In the genomic region with DNA sequence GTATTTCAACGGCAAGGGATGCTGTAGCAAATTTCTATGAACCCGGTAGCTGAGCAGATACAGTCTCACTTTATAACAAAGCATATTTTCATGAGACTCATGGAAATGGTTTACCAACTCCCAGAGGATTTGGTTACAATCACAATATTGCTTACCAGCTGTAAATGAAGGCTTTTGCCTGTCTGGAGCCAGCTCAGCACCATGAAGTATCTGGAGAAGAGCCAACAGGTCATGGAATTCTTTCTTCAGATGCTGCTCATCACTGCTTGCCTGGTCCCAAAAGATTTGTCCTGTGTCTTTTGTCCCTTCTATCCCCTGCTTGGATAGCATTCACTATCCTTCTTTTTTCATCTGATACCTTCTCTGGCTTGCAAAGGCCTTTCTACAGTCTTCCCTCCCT, we compare ENCODE assay signal across 20 cellular contexts.
A peak's percentile ranks its signal among the peaks of the same experiment; 100 is the strongest.
DNase-seq lines count a peak whose midpoint lies in the region; ATAC-seq and TF ChIP-seq lines count a peak whose summit lies in the region.
"Had no signal": no experiment of that assay in that cellular context is flagged by ENCODE, and none has a peak within 500 bp of the region (broad histone marks: within the 10 kb centered on the region; RNA-seq: fewer than 3 reads in every experiment).

No MANE protein-coding gene starts in this region.

- DNase-seq in D341Med (ENCODE audit: low spot score) (peak; percentile 45), LHCN-M2 (ENCODE audit: low read depth) (peak; percentile 84), esophagus muscularis mucosa (ENCODE audit: extremely low spot score) (peak; percentile 17), osteocyte (ENCODE audit: extremely low spot score, unreplicated experiment) (no peak), colonic mucosa (no peak), left lung (no peak)
- DNase-seq: CD8-positive, alpha-beta T cell; DMS153; GOT3; HCEC 1CT; MG63; NCI-H1417; NCI-H1694 treated with DMSO at 0.1 percent for 48 hours; NCI-H2081 treated with DMSO at 0.1 percent for 48 hours; NCI-H748 treated with DMSO at 0.1 percent for 48 hours had no signal

- peak overlapping the region; percentile 54 for H3K27ac Mint-ChIP-seq in osteocyte (ENCODE audit: unreplicated experiment)
- H3K27ac Mint-ChIP-seq: CD8-positive, alpha-beta T cell; IgD-negative memory B cell had no signal

- H3K9ac ChIP-seq in colonic mucosa (ENCODE audit: low read depth in 2 of 2, low read length in 2 of 2), result no peak overlapping the region
- H3K9ac ChIP-seq: BLaER1 treated with 17β-estradiol and CSF1 and Interleukin-3, amounts not matched to agents 10 nM and 100 nM had no signal

- no peaks in the 10 kb centered on the region for H3K27me3 ChIP-seq in esophagus muscularis mucosa
- H3K27me3 ChIP-seq in colonic mucosa, result no peaks in the 10 kb centered on the region
- no peaks in the 10 kb centered on the region for H3K27me3 ChIP-seq in left lung
- H3K27me3 ChIP-seq: BLaER1 treated with 17β-estradiol and CSF1 and Interleukin-3, amounts not matched to agents 10 nM and 100 nM; MG63; SJSA1 had no signal

- H3K9me3 ChIP-seq in esophagus muscularis mucosa, result peaks cover 0 to 6% (median 3%) of the 10 kb centered on the region in 4 donors
- no peaks in the 10 kb centered on the region for H3K9me3 ChIP-seq in colonic mucosa
- no peaks in the 10 kb centered on the region for H3K9me3 ChIP-seq in left lung
- H3K9me3 ChIP-seq: SJSA1 had no signal

- H3K36me3 Mint-ChIP-seq in osteocyte (ENCODE audit: unreplicated experiment), result peaks cover 2% of the 10 kb centered on the region
- H3K36me3 Mint-ChIP-seq: CD8-positive, alpha-beta T cell; IgD-negative memory B cell had no signal

- H3K9me3 Mint-ChIP-seq in osteocyte (ENCODE audit: unreplicated experiment), result peaks cover 11% of the 10 kb centered on the region

- H3K4me1 ChIP-seq in esophagus muscularis mucosa (peaks cover 0 to 12% (median 6%) of the 10 kb centered on the region in 4 donors), colonic mucosa (no peaks in the 10 kb centered on the region), left lung (peaks cover 0 to 8% of the 10 kb centered on the region in 2 donors)

- TF ChIP-seq POLR2A in esophagus muscularis mucosa (IDR thresholded peaks at IDR 0.05; ENCODE audit: low read depth), result no peak

- H3K27ac ChIP-seq in esophagus muscularis mucosa (replicated peaks in 1 of 4) (no peak overlapping the region), colonic mucosa (no peak overlapping the region), left lung (no peak overlapping the region)
- H3K27ac ChIP-seq: BLaER1 treated with 17β-estradiol and CSF1 and Interleukin-3, amounts not matched to agents 10 nM and 100 nM; SJSA1 had no signal

- H3K27me3 Mint-ChIP-seq in osteocyte (ENCODE audit: unreplicated experiment), result no peaks in the 10 kb centered on the region

- no peak overlapping the region for H3K4me3 Mint-ChIP-seq in osteocyte (ENCODE audit: unreplicated experiment)
- H3K4me3 Mint-ChIP-seq: CD8-positive, alpha-beta T cell; IgD-negative memory B cell had no signal

- peaks cover 52% of the 10 kb centered on the region for H3K4me1 Mint-ChIP-seq in osteocyte (ENCODE audit: unreplicated experiment)
- H3K4me1 Mint-ChIP-seq: IgD-negative memory B cell had no signal

- ATAC-seq in left lung (no peak), HG02798 (IDR thresholded peaks at IDR 0.05; ENCODE audit: poor library complexity, unreplicated experiment) (no peak)
- ATAC-seq: CD8-positive, alpha-beta T cell; Right ventricle myocardium inferior had no signal

- WGBS in esophagus muscularis mucosa, result 91% methylated on average over 2 of the region's 2 CpGs

- H3K4me3 ChIP-seq in esophagus muscularis mucosa, result no peak overlapping the region
- H3K4me3 ChIP-seq in colonic mucosa, result no peak overlapping the region
- no peak overlapping the region for H3K4me3 ChIP-seq in left lung
- H3K4me3 ChIP-seq: BLaER1 treated with 17β-estradiol and CSF1 and Interleukin-3, amounts not matched to agents 10 nM and 100 nM; MG63; SJSA1 had no signal

- TF ChIP-seq CTCF in esophagus muscularis mucosa (IDR thresholded peaks at IDR 0.05) (no peak), osteocyte (IDR thresholded peaks at IDR 0.05) (no peak), colonic mucosa (IDR thresholded peaks at IDR 0.05) (no peak), left lung (IDR thresholded peaks at IDR 0.05) (no peak)

- TF ChIP-seq EP300 in esophagus muscularis mucosa (IDR thresholded peaks at IDR 0.05), result no peak

- H3K36me3 ChIP-seq in esophagus muscularis mucosa (no peaks in the 10 kb centered on the region), colonic mucosa (no peaks in the 10 kb centered on the region), left lung (no peaks in the 10 kb centered on the region)
- H3K36me3 ChIP-seq: BLaER1 treated with 17β-estradiol and CSF1 and Interleukin-3, amounts not matched to agents 10 nM and 100 nM; MG63; SJSA1 had no signal

- intact Hi-C loops in esophagus muscularis mucosa (cut with DNase I), result no loop called here
- intact Hi-C loops in colonic mucosa (cut with DNase I), result no loop called here
- intact Hi-C loops in left lung (cut with DNase I), result no loop called here

Comparison
In these comparisons a context has a peak if more than half of its experiments do, and no peak if none do; other contexts are left out.
1. DNase-seq: peak in D341Med (single experiment), LHCN-M2 (single experiment) and esophagus muscularis mucosa (single experiment); none in osteocyte (single experiment), colonic mucosa (single experiment) and left lung (0 of 2).